Comparison of ENCODE assay signal across 30 cellular contexts in the genomic region with DNA sequence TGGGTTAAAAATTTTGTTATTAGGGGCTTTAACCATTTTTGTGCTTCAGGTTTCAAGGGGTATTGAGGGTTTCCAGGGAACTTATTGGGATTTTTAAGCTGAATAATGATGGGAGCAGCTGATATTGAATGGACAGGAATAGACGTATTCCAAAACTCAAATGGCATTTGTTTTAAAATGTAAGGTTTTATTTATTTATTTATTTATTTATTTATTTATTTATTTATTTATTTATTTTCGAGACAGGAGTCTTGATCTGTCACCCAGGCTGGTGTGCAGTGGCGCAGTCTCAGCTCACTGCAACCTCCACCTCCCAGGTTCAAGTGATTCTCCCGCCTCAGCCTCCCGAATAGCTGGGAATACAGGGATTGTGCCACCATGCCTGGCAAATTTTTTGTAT. TPM values are rescaled to one million over a fixed set of nuclear protein-coding genes. Genes with fewer than 3 reads are reported as not detected.
DNase-seq lines count a peak whose midpoint lies in the region; ATAC-seq, FAIRE-seq and TF ChIP-seq lines count a peak whose summit lies in the region.
"Had no signal": no experiment of that assay in that cellular context is flagged by ENCODE, and none has a peak within 500 bp of the region (broad histone marks: within the 10 kb centered on the region; RNA-seq: fewer than 3 reads in every experiment).

No MANE protein-coding gene starts in this region.

- H3K9me3 ChIP-seq in A549 (no peaks in the 10 kb centered on the region), HEK293 (ENCODE audit: control insufficient read depth, insufficient read depth, low read depth, low read length) (no peaks in the 10 kb centered on the region), psoas muscle (no peaks in the 10 kb centered on the region)
- H3K9me3 ChIP-seq: BE2C had no signal

- TF ChIP-seq RAD21 in A549 (conservative IDR thresholded peaks at IDR 0.05 in 1 of 2, IDR thresholded peaks at IDR 0.05 in 1 of 2): no peak

- DNase-seq in A549 (ENCODE audit: low read depth in 1 of 2, low spot score in 1 of 2): no peak
- DNase-seq in psoas muscle: no peak
- DNase-seq: 8988T; ACHN; AML-193; BE2C; C1 segment of cervical spinal cord; Caco-2; Calu3; CD4-positive, alpha-beta memory T cell; CD4-positive, alpha-beta T cell; CD4-positive, CD25-positive, alpha-beta regulatory T cell; CD8-positive, alpha-beta memory T cell; CD8-positive, alpha-beta T cell; COR-L47; DMS 273 treated with DMSO at 0.1 percent for 48 hours; DMS153; DMS53; DMS79; DMS79 treated with DMSO at 0.1 percent for 48 hours; DND-41; EL had no signal

- H3K27me3 ChIP-seq in psoas muscle (ENCODE audit: insufficient read depth in 3 of 3, low read length in 2 of 3): no peaks in the 10 kb centered on the region
- H3K27me3 ChIP-seq: BLaER1; BLaER1 treated with 17β-estradiol and CSF1 and Interleukin-3, amounts not matched to agents 10 nM and 100 nM had no signal

- H3K4me3 ChIP-seq in A549 (no peak overlapping the region), HEK293 (ENCODE audit: low read depth, low read length) (no peak overlapping the region), psoas muscle (no peak overlapping the region)
- H3K4me3 ChIP-seq: BLaER1; BLaER1 treated with 17β-estradiol and CSF1 and Interleukin-3, amounts not matched to agents 10 nM and 100 nM had no signal

- WGBS in A549 (ENCODE audit: missing lambda C conversion rate): 56% methylated on average over 5 of the region's 5 CpGs
- WGBS in psoas muscle, 3 donors: 74 to 82% (median 79%) methylated on average over 5 of the region's 5 CpGs

- ATAC-seq in A549: no peak
- no peak for ATAC-seq in GM18520 (IDR thresholded peaks at IDR 0.05; ENCODE audit: unreplicated experiment)
- no peak for ATAC-seq in psoas muscle
- ATAC-seq: CD8-positive, alpha-beta T cell had no signal

- FAIRE-seq in A549 (lab: Jason Lieb, UNC): no peak
- FAIRE-seq: A204.1, D721Med had no signal

- TF ChIP-seq EP300 in A549 (IDR thresholded peaks at IDR 0.05): no peak

- TF ChIP-seq POLR2A in A549 (IDR thresholded peaks at IDR 0.05; ENCODE audit: low read length): no peak

- H3K4me2 ChIP-seq in A549: no peak overlapping the region
- H3K4me2 ChIP-seq: BLaER1; BLaER1 treated with 17β-estradiol and CSF1 and Interleukin-3, amounts not matched to agents 10 nM and 100 nM had no signal

- H3K27ac ChIP-seq in A549: no peak overlapping the region
- no peak overlapping the region for H3K27ac ChIP-seq in HEK293 (ENCODE audit: extremely low read depth, low read depth, low read length)
- H3K27ac ChIP-seq in psoas muscle: no peak overlapping the region
- H3K27ac ChIP-seq: 22Rv1; BLaER1; BLaER1 treated with 17β-estradiol and CSF1 and Interleukin-3, amounts not matched to agents 10 nM and 100 nM; C4-2B had no signal

- no peaks in the 10 kb centered on the region for H3K4me1 ChIP-seq in A549
- H3K4me1 ChIP-seq in HEK293 (ENCODE audit: control insufficient read depth, insufficient read depth, low read length): no peaks in the 10 kb centered on the region
- peaks cover 2% of the 10 kb centered on the region for H3K4me1 ChIP-seq in psoas muscle
- H3K4me1 ChIP-seq: BE2C had no signal

- CTCF ChIA-PET in A549 (lab: Yijun Ruan, JAX) (interaction anchor here (0.9 to 1.6 kb wide), 2 partner anchors 34 to 103 kb away, joined by 3 read pairs; no protein-coding TSS in a partner anchor), HEK293 (lab: Yijun Ruan, JAX) (no interaction called here)

- TF ChIP-seq CTCF in A549 (IDR thresholded peaks at IDR 0.05): no peak
- no peak for TF ChIP-seq CTCF in HEK293 (tag by site-specific recombination; IDR thresholded peaks at IDR 0.05)
- TF ChIP-seq CTCF in psoas muscle (IDR thresholded peaks at IDR 0.05): no peak

- intact Hi-C loops in psoas muscle (cut with DNase I): no loop called here

- no peaks in the 10 kb centered on the region for H3K36me3 ChIP-seq in HEK293 (ENCODE audit: control insufficient read depth in 2 of 2, insufficient read depth in 1 of 2, low read length in 2 of 2)
- H3K36me3 ChIP-seq in psoas muscle (ENCODE audit: insufficient read depth in 1 of 2, low read depth in 1 of 2): no peaks in the 10 kb centered on the region
- H3K36me3 ChIP-seq: BE2C; BLaER1; BLaER1 treated with 17β-estradiol and CSF1 and Interleukin-3, amounts not matched to agents 10 nM and 100 nM had no signal

- POLR2A ChIA-PET in A549 (lab: Yijun Ruan, JAX) (no interaction called here), HEK293 (lab: Yijun Ruan, JAX) (no interaction called here)

TF ChIP-seq in A549, 52 proteins besides CTCF, POLR2A, EP300 and RAD21:
- TF ChIP-seq ATOH8 (CRISPR knock-in tag; IDR thresholded peaks at IDR 0.05; ENCODE audit: low read depth) (no peak), FOSL2 (IDR thresholded peaks at IDR 0.05) (no peak), FOSL2 (CRISPR knock-in tag; IDR thresholded peaks at IDR 0.05) (no peak), FOXS1 (CRISPR knock-in tag; IDR thresholded peaks at IDR 0.05) (no peak), HOXA7 (CRISPR knock-in tag; IDR thresholded peaks at IDR 0.05) (no peak), EHMT2 (IDR thresholded peaks at IDR 0.05; ENCODE audit: low read depth) (no peak), E2F6 (IDR thresholded peaks at IDR 0.05; ENCODE audit: borderline replicate concordance, low read depth) (no peak), ZC3H11A (IDR thresholded peaks at IDR 0.05) (peak; percentile 53)

TF ChIP-seq in HEK293, 187 proteins besides CTCF, POLR2A, EP300 and RAD21 (continues in another document):
- TF ChIP-seq ZNF140 (tag by site-specific recombination; IDR thresholded peaks at IDR 0.05) (peak; percentile 37; the same call in 1 of the 2 replicates), ZNF184 (tag by site-specific recombination; IDR thresholded peaks at IDR 0.05) (no peak)
- TF ChIP-seq, protein P1, sequence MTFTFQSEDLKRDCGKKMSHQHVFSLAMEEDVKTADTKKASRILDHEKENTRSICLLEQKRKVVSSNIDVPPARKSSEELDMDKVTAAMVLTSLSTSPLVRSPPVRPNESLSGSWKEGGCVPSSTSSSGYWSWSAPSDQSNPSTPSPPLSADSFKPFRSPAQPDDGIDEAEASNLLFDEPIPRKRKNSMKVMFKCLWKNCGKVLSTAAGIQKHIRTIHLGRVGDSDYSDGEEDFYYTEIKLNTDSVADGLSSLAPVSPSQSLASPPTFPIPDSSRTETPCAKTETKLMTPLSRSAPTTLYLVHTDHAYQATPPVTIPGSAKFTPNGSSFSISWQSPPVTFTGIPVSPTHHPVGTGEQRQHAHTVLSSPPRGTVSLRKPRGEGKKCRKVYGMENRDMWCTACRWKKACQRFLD (tag by site-specific recombination; IDR thresholded peaks at IDR 0.05): no peak

RNA-seq across cellular contexts. Expression of gene SENP7, which starts 22.2 kb away (rescaled TPM):
- polyA plus RNA-seq in A549 (2011; rRNA removed): 8.4 and 10.3 TPM in 2 replicates
- 0.69 and 0.83 TPM in 2 replicates for polyA plus RNA-seq in A549 (2012; cell fraction: cytosol; rRNA removed)
- polyA plus RNA-seq in A549 (2012; cell fraction: nucleus; rRNA removed): 1.3 and 2.5 TPM in 2 replicates
- 2.9 to 3.1 TPM (median 3.0 TPM) in 3 replicates for polyA plus RNA-seq in A549 (2017; fragmentation: RNase III; extraction: RNeasy Plus Mini Kit Qiagen cat#74134 plus additional on column Dnase treatment)
- 4.7 and 5.5 TPM in 2 replicates for polyA minus RNA-seq in A549 (2011; rRNA and poly(A)+ RNA removed)
- total RNA-seq in psoas muscle: 1 to 10 TPM; 7.7 to 8.7 (median 8.2) TPM
- 1 to 10 TPM; 4.2 to 4.7 (median 4.4) TPM for polyA plus RNA-seq in psoas muscle

RNA-seq across cellular contexts. Expression of gene TRMT10C, which starts 26.4 kb away (rescaled TPM):
- 27.7 and 37.0 TPM in 2 replicates for polyA plus RNA-seq in A549 (2011; rRNA removed)
- polyA plus RNA-seq in A549 (2012; cell fraction: cytosol; rRNA removed): 10.6 and 12.2 TPM in 2 replicates
- 9.2 and 10.7 TPM in 2 replicates for polyA plus RNA-seq in A549 (2012; cell fraction: nucleus; rRNA removed)
- polyA plus RNA-seq in A549 (2017; fragmentation: RNase III; extraction: RNeasy Plus Mini Kit Qiagen cat#74134 plus additional on column Dnase treatment): 30.8 to 32.7 TPM (median 32.5 TPM) in 3 replicates
- 8.8 and 9.3 TPM in 2 replicates for polyA minus RNA-seq in A549 (2011; rRNA and poly(A)+ RNA removed)
- total RNA-seq in psoas muscle: 10 to 100 TPM; 23.4 to 34.6 (median 26.8) TPM
- polyA plus RNA-seq in psoas muscle: 10 to 100 TPM; 27.8 to 64.0 (median 50.9) TPM

RNA-seq across cellular contexts. Expression of gene PCNP, which starts 38.8 kb away (rescaled TPM):
- polyA plus RNA-seq in A549 (2011; rRNA removed) (95.8 and 135 TPM in 2 replicates), A549 (2017; fragmentation: RNase III; extraction: RNeasy Plus Mini Kit Qiagen cat#74134 plus additional on column Dnase treatment) (114 to 125 TPM (median 119 TPM) in 3 replicates), psoas muscle (100 to 1,000 TPM in 2 of 3 donors, 10 to 100 TPM in 1; 77.8 to 128 (median 105) TPM)
- polyA plus RNA-seq in A549 (2012; cell fraction: cytosol; rRNA removed): 28.9 and 31.8 TPM in 2 replicates
- 8.0 and 15.0 TPM in 2 replicates for polyA plus RNA-seq in A549 (2012; cell fraction: nucleus; rRNA removed)
- polyA minus RNA-seq in A549 (2011; rRNA and poly(A)+ RNA removed): 14.1 and 14.9 TPM in 2 replicates
- total RNA-seq in psoas muscle: 100 to 1,000 TPM in 2 of 4 donors, 10 to 100 TPM in 2; 80.6 to 133 (median 112) TPM
